In the genomic region with DNA sequence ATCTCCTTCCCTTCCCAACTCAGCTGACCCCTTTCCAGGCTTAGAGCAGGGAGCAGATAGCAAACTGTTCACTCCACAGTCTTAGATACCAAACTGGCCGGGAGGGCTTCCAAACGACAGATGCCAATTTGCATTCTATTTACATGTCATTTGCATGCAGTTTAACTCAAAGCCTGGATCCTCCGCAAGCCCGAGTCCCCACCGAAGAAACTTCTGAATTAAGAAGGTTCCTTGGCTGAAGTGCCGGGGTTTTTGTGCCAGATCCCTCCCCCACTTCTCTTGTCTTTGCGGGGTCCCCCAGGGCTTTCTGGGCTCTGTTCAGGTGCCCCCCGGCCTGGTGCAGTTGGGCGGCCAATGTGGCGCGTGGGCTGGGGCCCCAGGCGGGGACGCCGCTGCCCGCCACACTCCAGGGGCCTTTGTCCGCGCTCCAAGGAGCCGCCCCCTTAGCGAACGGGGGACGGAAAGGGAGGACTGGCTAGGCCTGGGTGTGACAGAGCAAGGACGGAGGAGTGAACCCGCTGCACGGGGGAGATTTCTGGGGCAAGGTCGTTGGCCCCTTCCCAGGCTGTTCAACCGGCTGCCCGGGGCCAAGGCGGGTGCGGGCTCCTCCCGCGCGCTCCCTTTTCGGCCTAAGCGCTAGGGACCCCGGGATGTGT, we compare ENCODE assay signal across 8 cellular contexts. TPM values are rescaled to one million over a fixed set of nuclear protein-coding genes. Genes with fewer than 3 reads are reported as not detected.
DNase-seq lines count a peak whose midpoint lies in the region; TF ChIP-seq lines count a peak whose summit lies in the region.

No MANE protein-coding gene starts in this region.

- DNase-seq in DMS79 (lab: John Stamatoyannopoulos, UW) (peak; percentile 37), esophagus squamous epithelium (lab: John Stamatoyannopoulos, UW) (no peak), H4 (ENCODE audit: low spot score) (no peak), NCI-H187 (lab: John Stamatoyannopoulos, UW) (no peak), NCI-H345 (lab: John Stamatoyannopoulos, UW) (no peak), T-helper 2 cell (no peak)

- 3 to 7% methylated on average over 8 to 11 of the region's 35 CpGs for WGBS in esophagus squamous epithelium, 2 donors

- peaks cover 34% of the 10 kb centered on the region for H3K4me1 ChIP-seq in OCI-LY3 (ENCODE audit: low read length)
- peaks cover 26 to 70% (median 33%) of the 10 kb centered on the region in 3 donors for H3K4me1 ChIP-seq in esophagus squamous epithelium

- H3K4me3 ChIP-seq in OCI-LY3 (ENCODE audit: low read length) (peak overlapping the region; percentile 77), esophagus squamous epithelium (peak overlapping the region; percentile 51 to 83 (median 69)), neural cell (ENCODE audit: low read length) (peak overlapping the region; percentile 96)

- no peaks in the 10 kb centered on the region for H3K27me3 ChIP-seq in OCI-LY3 (ENCODE audit: low read depth, low read length)
- peaks cover 0 to 36% (median 0%) of the 10 kb centered on the region in 4 donors for H3K27me3 ChIP-seq in esophagus squamous epithelium
- H3K27me3 ChIP-seq in neural cell (ENCODE audit: insufficient read depth, low read depth, low read length), result no peaks in the 10 kb centered on the region

- peak; percentile 23 for TF ChIP-seq RAD21 in neural cell (conservative IDR thresholded peaks at IDR 0.05)

- H3K4me2 ChIP-seq in OCI-LY3 (ENCODE audit: low read length) (peak overlapping the region; percentile 33), neural cell (ENCODE audit: low read length) (peak overlapping the region; percentile 66)

- H3K9ac ChIP-seq in OCI-LY3 (ENCODE audit: low read length) (peak overlapping the region; percentile 71; the same call in 1 of the 2 replicates), neural cell (ENCODE audit: low read length) (peak overlapping the region; percentile 79)

- H3K36me3 ChIP-seq in OCI-LY3 (replicated peaks; ENCODE audit: low read depth, low read length) (no peaks in the 10 kb centered on the region), esophagus squamous epithelium (no peaks in the 10 kb centered on the region), neural cell (ENCODE audit: insufficient read depth, low read length) (no peaks in the 10 kb centered on the region)

- no peak for TF ChIP-seq POLR2A in esophagus squamous epithelium (IDR thresholded peaks at IDR 0.05)

- H4K20me1 ChIP-seq in OCI-LY3 (ENCODE audit: insufficient read depth, low read length), result no peaks in the 10 kb centered on the region
- H4K20me1 ChIP-seq in neural cell (ENCODE audit: insufficient read depth), result no peaks in the 10 kb centered on the region

- no peak for TF ChIP-seq EP300 in neural cell (conservative IDR thresholded peaks at IDR 0.05; ENCODE audit: poor library complexity, severe bottlenecking)

- TF ChIP-seq CTCF in OCI-LY3 (IDR thresholded peaks at IDR 0.05; ENCODE audit: low read depth, low read length), result no peak
- TF ChIP-seq CTCF in esophagus squamous epithelium (IDR thresholded peaks at IDR 0.05), result no peak
- no peak for TF ChIP-seq CTCF in neural cell (IDR thresholded peaks at IDR 0.05; ENCODE audit: poor library complexity, severe bottlenecking)

- intact Hi-C loops in esophagus squamous epithelium (cut with DNase I), result no loop called here

- no peaks in the 10 kb centered on the region for H3K9me3 ChIP-seq in OCI-LY3 (ENCODE audit: insufficient read depth, low read length)
- H3K9me3 ChIP-seq in esophagus squamous epithelium, result no peaks in the 10 kb centered on the region
- H3K9me3 ChIP-seq in neural cell (ENCODE audit: low read length), result no peaks in the 10 kb centered on the region

- H3F3A ChIP-seq in neural cell (ENCODE audit: insufficient read depth, low read length, poor library complexity, severe bottlenecking), result no peaks in the 10 kb centered on the region

- H2AFZ ChIP-seq in OCI-LY3 (ENCODE audit: low read depth, low read length), result no peak overlapping the region
- peak overlapping the region; percentile 45 for H2AFZ ChIP-seq in neural cell (ENCODE audit: low read depth, low read length)

- H3K27ac ChIP-seq in OCI-LY3 (ENCODE audit: low read length), result no peak overlapping the region
- peak overlapping the region; percentile 56 to 82 (median 78) for H3K27ac ChIP-seq in esophagus squamous epithelium
- peak overlapping the region; percentile 67 for H3K27ac ChIP-seq in neural cell (ENCODE audit: low read length)

- H3K79me2 ChIP-seq in OCI-LY3 (ENCODE audit: low read length) (peaks cover 29% of the 10 kb centered on the region; the same call in 1 of the 2 replicates), neural cell (replicated peaks; ENCODE audit: insufficient read depth, low read length) (peaks cover 43% of the 10 kb centered on the region)

- H3K9me2 ChIP-seq in neural cell (ENCODE audit: insufficient read depth, low read length), result no peaks in the 10 kb centered on the region

TF ChIP-seq in neural cell, 6 proteins besides CTCF, POLR2A, EP300 and RAD21:
- TF ChIP-seq EZH2 (IDR thresholded peaks at IDR 0.05; ENCODE audit: borderline replicate concordance, insufficient read depth, low read length, poor library complexity, severe bottlenecking) (no peak), SMC3 (conservative IDR thresholded peaks at IDR 0.05; ENCODE audit: poor library complexity) (peak; percentile 23), TAF1 (IDR thresholded peaks at IDR 0.05; ENCODE audit: low read depth) (peak; percentile 16), MXI1 (conservative IDR thresholded peaks at IDR 0.05; ENCODE audit: poor library complexity, severe bottlenecking) (peak; percentile 45), POLR2AphosphoS5 (IDR thresholded peaks at IDR 0.05) (peak; percentile 24)
- TF ChIP-seq, protein P1, sequence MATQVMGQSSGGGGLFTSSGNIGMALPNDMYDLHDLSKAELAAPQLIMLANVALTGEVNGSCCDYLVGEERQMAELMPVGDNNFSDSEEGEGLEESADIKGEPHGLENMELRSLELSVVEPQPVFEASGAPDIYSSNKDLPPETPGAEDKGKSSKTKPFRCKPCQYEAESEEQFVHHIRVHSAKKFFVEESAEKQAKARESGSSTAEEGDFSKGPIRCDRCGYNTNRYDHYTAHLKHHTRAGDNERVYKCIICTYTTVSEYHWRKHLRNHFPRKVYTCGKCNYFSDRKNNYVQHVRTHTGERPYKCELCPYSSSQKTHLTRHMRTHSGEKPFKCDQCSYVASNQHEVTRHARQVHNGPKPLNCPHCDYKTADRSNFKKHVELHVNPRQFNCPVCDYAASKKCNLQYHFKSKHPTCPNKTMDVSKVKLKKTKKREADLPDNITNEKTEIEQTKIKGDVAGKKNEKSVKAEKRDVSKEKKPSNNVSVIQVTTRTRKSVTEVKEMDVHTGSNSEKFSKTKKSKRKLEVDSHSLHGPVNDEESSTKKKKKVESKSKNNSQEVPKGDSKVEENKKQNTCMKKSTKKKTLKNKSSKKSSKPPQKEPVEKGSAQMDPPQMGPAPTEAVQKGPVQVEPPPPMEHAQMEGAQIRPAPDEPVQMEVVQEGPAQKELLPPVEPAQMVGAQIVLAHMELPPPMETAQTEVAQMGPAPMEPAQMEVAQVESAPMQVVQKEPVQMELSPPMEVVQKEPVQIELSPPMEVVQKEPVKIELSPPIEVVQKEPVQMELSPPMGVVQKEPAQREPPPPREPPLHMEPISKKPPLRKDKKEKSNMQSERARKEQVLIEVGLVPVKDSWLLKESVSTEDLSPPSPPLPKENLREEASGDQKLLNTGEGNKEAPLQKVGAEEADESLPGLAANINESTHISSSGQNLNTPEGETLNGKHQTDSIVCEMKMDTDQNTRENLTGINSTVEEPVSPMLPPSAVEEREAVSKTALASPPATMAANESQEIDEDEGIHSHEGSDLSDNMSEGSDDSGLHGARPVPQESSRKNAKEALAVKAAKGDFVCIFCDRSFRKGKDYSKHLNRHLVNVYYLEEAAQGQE (IDR thresholded peaks at IDR 0.05; ENCODE audit: borderline replicate concordance), result peak; percentile 49

RNA-seq across cellular contexts. Expression of a gene that starts 1.2 kb away (rescaled TPM):
- total RNA-seq in esophagus squamous epithelium, result 10 to 100 TPM in 2 of 4 donors, 1 to 10 TPM in 2; 1.9 to 26.1 (median 8.4) TPM
- 21.9 and 25.4 TPM in 2 replicates for polyA plus RNA-seq in neural cell
- 28.0 and 29.9 TPM in 2 replicates for polyA minus RNA-seq in neural cell
- total RNA-seq in H4 (2014; rRNA removed; shearing (Covaris generic)), result 0.76 and 1.8 TPM in 2 replicates
